ENCODE assay signal across 21 cellular contexts in genomic region chr13:109575821-109576220, GRCh38.
A peak's percentile ranks its signal among the peaks of the same experiment; 100 is the strongest.
DNase-seq lines count a peak whose midpoint lies in the region; ATAC-seq and TF ChIP-seq lines count a peak whose summit lies in the region.
"Had no signal": no experiment of that assay in that cellular context is flagged by ENCODE, and none has a peak within 500 bp of the region (broad histone marks: within the 10 kb centered on the region; RNA-seq: fewer than 3 reads in every experiment).

No MANE protein-coding gene starts in this region.

- H3K27me3 ChIP-seq in hepatocyte = no peaks in the 10 kb centered on the region
- no peaks in the 10 kb centered on the region for H3K27me3 ChIP-seq in transverse colon
- H3K27me3 ChIP-seq: MG63 had no signal

- no peaks in the 10 kb centered on the region for H3K79me2 ChIP-seq in hepatocyte

- no peak overlapping the region for H3K4me2 ChIP-seq in hepatocyte

- no peaks in the 10 kb centered on the region for H3K4me1 ChIP-seq in hepatocyte (ENCODE audit: insufficient read depth)
- H3K4me1 ChIP-seq in transverse colon = peaks cover 0 to 6% (median 4%) of the 10 kb centered on the region in 4 donors
- H3K4me1 ChIP-seq: SJSA1 had no signal

- TF ChIP-seq CTCF in C4-2B (conservative IDR thresholded peaks at IDR 0.05) (no peak), hepatocyte (IDR thresholded peaks at IDR 0.05; ENCODE audit: poor library complexity) (no peak), transverse colon (IDR thresholded peaks at IDR 0.05) (no peak)

- no peak for TF ChIP-seq EP300 in transverse colon (IDR thresholded peaks at IDR 0.05; ENCODE audit: low read depth)

- no peaks in the 10 kb centered on the region for H3K9me2 ChIP-seq in hepatocyte (replicated peaks; ENCODE audit: insufficient read depth)

- ATAC-seq in HG02852 (IDR thresholded peaks at IDR 0.05; ENCODE audit: unreplicated experiment) = no peak
- ATAC-seq: CD8-positive, alpha-beta T cell; T-cell had no signal

- intact Hi-C loops in transverse colon (cut with DNase I; ENCODE audit: low total_unique reads) = no loop called here

- TF ChIP-seq POLR2A in transverse colon (IDR thresholded peaks at IDR 0.05) = no peak

- H3K27ac ChIP-seq in C4-2B = peak overlapping the region; percentile 88
- H3K27ac ChIP-seq in hepatocyte = peak overlapping the region; percentile 27
- peak overlapping the region in 3 of 4 donors; percentile 24 to 51 (median 35) for H3K27ac ChIP-seq in transverse colon
- H3K27ac ChIP-seq: SJSA1 had no signal

- no peak overlapping the region for H3K4me3 ChIP-seq in hepatocyte
- H3K4me3 ChIP-seq in transverse colon = no peak overlapping the region
- H3K4me3 ChIP-seq: MG63, SJSA1 had no signal

- no peaks in the 10 kb centered on the region for H3K36me3 ChIP-seq in hepatocyte (replicated peaks; ENCODE audit: insufficient read depth, low read depth)
- no peaks in the 10 kb centered on the region for H3K36me3 ChIP-seq in transverse colon
- H3K36me3 ChIP-seq: MG63, SJSA1 had no signal

- H3K9me3 ChIP-seq in hepatocyte (ENCODE audit: low read depth) (no peaks in the 10 kb centered on the region), transverse colon (no peaks in the 10 kb centered on the region)
- H3K9me3 ChIP-seq: MG63, SJSA1 had no signal

- in situ Hi-C loops in transverse colon (cut with MboI; ENCODE audit: low pct_ligation_motif_present in 1 of 4, low pct_unique_long_range_greater_than_20kb in 1 of 4, low sequenced_read_pairs in 3 of 4) = no loop called here

- H2AFZ ChIP-seq in hepatocyte = no peak overlapping the region

- no peaks in the 10 kb centered on the region for H4K20me1 ChIP-seq in hepatocyte (ENCODE audit: insufficient read depth, poor library complexity, severe bottlenecking)

- WGBS in hepatocyte (ENCODE audit: low lambda C conversion rate, missing lambda C conversion rate) = 87% methylated on average over 3 of the region's 3 CpGs
- 76% methylated on average over 3 of the region's 3 CpGs; no CpG with 5 or more reads in 1 of the 2 donors for WGBS in transverse colon (ENCODE audit: low coverage in 1 of 2), 2 donors

- DNase-seq in NCI-H2029 (lab: John Stamatoyannopoulos, UW) (peak; percentile 31), hepatocyte (ENCODE audit: low spot score) (no peak), transverse colon (no peak), cerebellum (ENCODE audit: low spot score) (no peak)
- no peak for DNase-seq in stimulated activated CD4-positive, alpha-beta T cell treated with anti-CD3 and anti-CD28 coated beads, Interleukin-4, amount 100 ng/mL, for 24 hours
- DNase-seq: C1 segment of cervical spinal cord; CD8-positive, alpha-beta T cell; DMS 273 treated with DMSO at 0.1 percent for 48 hours; KG1; MG63; NCI-H1417; NCI-H1694 treated with DMSO at 0.1 percent for 48 hours; NCI-H2171 treated with DMSO at 0.1 percent for 48 hours; NCI-H524 treated with DMSO at 0.1 percent for 48 hours; NCI-H82; Right ventricle myocardium superior; RPMI8226; T-cell had no signal

Comparison
In these comparisons a context has a peak if more than half of its experiments do, and no peak if none do; other contexts are left out.
1. H3K27ac ChIP-seq: peak in every context shown above with its lines; median percentile 88 in C4-2B; 35 in transverse colon; 27 in hepatocyte.